ENCODE assay signal across 1 cellular context in genomic region chr10:88555190-88555894, GRCh38.
TF ChIP-seq lines count a peak whose summit lies in the region.

No MANE protein-coding gene starts in this region.

TF ChIP-seq in HepG2, 621 proteins besides CTCF, POLR2A, EP300 and RAD21:
- TF ChIP-seq NRL (CRISPR knock-in tag; IDR thresholded peaks at IDR 0.05; ENCODE audit: borderline replicate concordance) (no peak), ZNF720 (CRISPR knock-in tag; IDR thresholded peaks at IDR 0.05) (no peak), CEBPB (IDR thresholded peaks at IDR 0.05; ENCODE audit: borderline replicate concordance, low read depth, low read length) (peak; percentile 58; the same call in 1 of the 2 replicates)
